In the genomic region with DNA sequence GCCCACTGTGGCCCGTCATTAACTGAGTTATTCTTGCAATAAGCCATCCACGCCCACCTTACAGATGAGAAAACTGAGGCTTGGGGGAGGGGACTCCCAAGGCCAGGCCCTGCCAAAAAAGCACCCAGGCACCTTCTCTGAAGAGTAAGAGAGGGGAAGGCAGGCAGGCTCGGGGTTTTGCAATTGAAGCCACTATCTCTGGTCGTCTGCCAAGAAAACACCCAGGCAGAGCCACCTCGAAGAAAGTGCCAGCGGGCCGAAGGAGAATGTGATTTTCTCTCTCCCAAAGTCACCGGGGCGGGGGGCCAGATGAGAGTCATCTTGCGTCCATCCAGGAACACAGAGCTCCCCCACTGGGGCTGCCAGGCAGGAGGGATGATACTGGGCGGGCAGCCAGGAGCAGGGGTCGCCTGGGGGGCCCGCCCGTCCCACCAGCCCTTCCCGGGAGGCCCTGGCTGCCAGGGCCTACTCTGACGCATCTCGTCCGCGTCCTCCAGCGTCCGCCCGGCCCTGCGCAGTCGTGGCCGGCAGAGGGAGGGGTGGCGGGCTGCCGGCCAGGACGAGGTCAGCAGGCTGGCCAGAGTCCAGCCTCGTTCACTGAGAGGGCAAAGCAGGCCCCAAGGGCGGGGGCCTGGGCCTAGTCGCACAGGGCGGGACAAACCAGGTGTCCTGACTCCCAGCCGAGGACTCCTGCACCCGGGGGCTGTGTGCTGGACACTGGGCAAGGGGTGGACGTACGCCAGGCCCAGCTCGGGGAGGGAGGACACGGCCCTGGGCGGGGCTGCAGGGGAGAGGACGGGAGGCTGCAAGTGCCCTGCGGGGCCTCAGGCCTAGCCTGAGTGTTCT, we compare ENCODE assay signal across 8 cellular contexts.
DNase-seq lines count a peak whose midpoint lies in the region; ATAC-seq and TF ChIP-seq lines count a peak whose summit lies in the region.

No MANE protein-coding gene starts in this region.

- no peaks in the 10 kb centered on the region for H3K27me3 ChIP-seq in SK-N-SH (ENCODE audit: insufficient read depth)
- H3K27me3 ChIP-seq in gastroesophageal sphincter, result no peaks in the 10 kb centered on the region
- H3K27me3 ChIP-seq in endodermal cell (ENCODE audit: control insufficient read depth, insufficient read depth, low read length, poor library complexity, severe bottlenecking), result no peaks in the 10 kb centered on the region

- TF ChIP-seq POLR2A in gastroesophageal sphincter (IDR thresholded peaks at IDR 0.05), result no peak

- 1% methylated on average over 13 of the region's 41 CpGs for WGBS in SK-N-SH (ENCODE audit: low lambda C conversion rate)
- WGBS in gastroesophageal sphincter (ENCODE audit: low coverage in 1 of 2), 2 donors, result 34% methylated on average over 8 of the region's 41 CpGs; no CpG with 5 or more reads in 1 of the 2 donors
- WGBS in endodermal cell (ENCODE audit: insufficient coverage in 1 of 2, insufficient read length in 1 of 2), 2 experiments, result 95 to 98% methylated on average over 19 to 41 of the region's 41 CpGs

- peak; percentile 73 for DNase-seq in AG09309 (ENCODE audit: low read depth)
- peak; percentile 96 for DNase-seq in SK-N-SH
- DNase-seq in osteocyte (ENCODE audit: extremely low spot score, unreplicated experiment), result peak; percentile 93
- no peak for DNase-seq in endodermal cell
- no peak for DNase-seq in stimulated activated CD4-positive, alpha-beta T cell treated with anti-CD3 and anti-CD28 coated beads, Interleukin-4, amount 100 ng/mL, for 24 hours
- no peak for DNase-seq in NCI-H2227 treated with DMSO at 0.1 percent for 48 hours (lab: John Stamatoyannopoulos, UW)

- TF ChIP-seq EP300 in SK-N-SH (IDR thresholded peaks at IDR 0.05; ENCODE audit: borderline replicate concordance in 1 of 2, low read depth in 1 of 2, low read length in 1 of 2), result peak; percentile 76 to 79
- peak; percentile 54 for TF ChIP-seq EP300 in gastroesophageal sphincter (IDR thresholded peaks at IDR 0.05)

- H4K20me1 ChIP-seq in SK-N-SH (ENCODE audit: insufficient read depth), result peaks cover 57% of the 10 kb centered on the region

- H3K4me2 ChIP-seq in SK-N-SH, result peak overlapping the region; percentile 60; the same call in 1 of the 2 replicates

- H3K9ac ChIP-seq in SK-N-SH (peak overlapping the region; percentile 66), endodermal cell (ENCODE audit: extremely low read depth, low read length, poor library complexity, severe bottlenecking) (no peak overlapping the region)

- H3K4me3 ChIP-seq in AG09309 (ENCODE audit: control insufficient read depth, low read depth, low read length) (no peak overlapping the region), SK-N-SH (ENCODE audit: low read depth in 2 of 2, low read length in 1 of 2) (no peak overlapping the region), gastroesophageal sphincter (peak overlapping the region in 1 of 2 donors; percentile 30), endodermal cell (ENCODE audit: low read length) (no peak overlapping the region)

- H3K9me3 Mint-ChIP-seq in osteocyte (ENCODE audit: unreplicated experiment), result no peaks in the 10 kb centered on the region
- no peaks in the 10 kb centered on the region for H3K9me3 Mint-ChIP-seq in endodermal cell

- CTCF ChIA-PET in SK-N-SH (lab: Yijun Ruan, JAX), result interaction anchor here (0.5 to 4.1 kb wide), 17 partner anchors 9 to 672 kb away, joined by 3 to 16 read pairs (median 4); no protein-coding TSS in a partner anchor

- TF ChIP-seq CTCF in AG09309 (IDR thresholded peaks at IDR 0.05; ENCODE audit: control insufficient read depth, insufficient read depth, low read depth, low read length, missing control alignments) (peak; percentile 55), SK-N-SH (IDR thresholded peaks at IDR 0.05) (peak; percentile 32), gastroesophageal sphincter (IDR thresholded peaks at IDR 0.05) (peak in 3 of 4 experiments; percentile 53 to 84 (median 75)), osteocyte (IDR thresholded peaks at IDR 0.05) (peak; percentile 43), endodermal cell (conservative IDR thresholded peaks at IDR 0.05) (no peak)

- no peak overlapping the region for H3K4me3 Mint-ChIP-seq in osteocyte (ENCODE audit: unreplicated experiment)
- no peak overlapping the region for H3K4me3 Mint-ChIP-seq in endodermal cell

- H3K36me3 ChIP-seq in SK-N-SH (replicated peaks in 1 of 2; ENCODE audit: control insufficient read depth in 1 of 2, insufficient read depth in 2 of 2, low read length in 1 of 2) (peaks cover 33 to 48% of the 10 kb centered on the region in 2 experiments), gastroesophageal sphincter (peaks cover 0 to 65% of the 10 kb centered on the region in 2 donors), endodermal cell (ENCODE audit: control insufficient read depth, insufficient read depth, low read length) (peaks cover 7% of the 10 kb centered on the region)

- H3K27ac Mint-ChIP-seq in osteocyte (ENCODE audit: unreplicated experiment) (peak overlapping the region; percentile 83), endodermal cell (no peak overlapping the region)

- H3K9me3 ChIP-seq in SK-N-SH (no peaks in the 10 kb centered on the region), gastroesophageal sphincter (no peaks in the 10 kb centered on the region), endodermal cell (ENCODE audit: control insufficient read depth, low read length) (no peaks in the 10 kb centered on the region)

- peak; percentile 21 for TF ChIP-seq RAD21 in SK-N-SH (IDR thresholded peaks at IDR 0.05; ENCODE audit: low read length)

- H3K36me3 Mint-ChIP-seq in osteocyte (ENCODE audit: unreplicated experiment) (peaks cover 9% of the 10 kb centered on the region), endodermal cell (ENCODE audit: low read depth) (peaks cover 20% of the 10 kb centered on the region)

- peaks cover 30% of the 10 kb centered on the region for H3F3A ChIP-seq in SK-N-SH (replicated peaks; ENCODE audit: insufficient read depth)

- POLR2A ChIA-PET in SK-N-SH (lab: Yijun Ruan, JAX), result interaction anchor here (0.6 to 1.4 kb wide), 6 partner anchors 9 to 52 kb away, joined by 3 to 7 read pairs (median 3); no protein-coding TSS in a partner anchor

- H2AFZ ChIP-seq in SK-N-SH (ENCODE audit: low read depth), result no peak overlapping the region

- H3K4me1 ChIP-seq in SK-N-SH (ENCODE audit: control insufficient read depth in 1 of 2, insufficient read depth in 2 of 2, low read depth in 1 of 2, low read length in 1 of 2) (peaks cover 18 to 70% of the 10 kb centered on the region in 2 experiments; a peak in 3 of 4 replicates), gastroesophageal sphincter (peaks cover 0 to 85% (median 39%) of the 10 kb centered on the region in 3 donors), endodermal cell (ENCODE audit: control insufficient read depth, insufficient read depth, low read length) (no peaks in the 10 kb centered on the region)

- no peaks in the 10 kb centered on the region for H3K9me2 ChIP-seq in SK-N-SH

- peaks cover 83% of the 10 kb centered on the region for H3K79me2 ChIP-seq in SK-N-SH (ENCODE audit: insufficient read depth)

- H3K4me1 Mint-ChIP-seq in osteocyte (ENCODE audit: unreplicated experiment), result peaks cover 36% of the 10 kb centered on the region
- no peaks in the 10 kb centered on the region for H3K4me1 Mint-ChIP-seq in endodermal cell

- H3K27ac ChIP-seq in SK-N-SH (ENCODE audit: low read depth in 2 of 2, low read length in 1 of 2), result peak overlapping the region; percentile 89 to 97
- H3K27ac ChIP-seq in gastroesophageal sphincter, result peak overlapping the region; percentile 72 to 96 (median 95)
- H3K27ac ChIP-seq in endodermal cell (ENCODE audit: low read depth, low read length), result no peak overlapping the region

- H3K27me3 Mint-ChIP-seq in osteocyte (ENCODE audit: unreplicated experiment), result no peaks in the 10 kb centered on the region
- no peaks in the 10 kb centered on the region for H3K27me3 Mint-ChIP-seq in endodermal cell (ENCODE audit: insufficient read depth)

- ATAC-seq in gastroesophageal sphincter (peak; percentile 93), GM19397 (IDR thresholded peaks at IDR 0.05; ENCODE audit: unreplicated experiment) (no peak)

TF ChIP-seq in SK-N-SH, 30 proteins besides CTCF, POLR2A, EP300 and RAD21 (continues in another document):
- TF ChIP-seq EZH2phosphoT487 (IDR thresholded peaks at IDR 0.05; ENCODE audit: borderline replicate concordance, low read depth) (no peak), FOXM1 (IDR thresholded peaks at IDR 0.05; ENCODE audit: low read depth) (peak; percentile 58; the same call in 1 of the 2 replicates), NRF1 (IDR thresholded peaks at IDR 0.05; ENCODE audit: low read depth, low read length) (peak; percentile 80), GABPA (IDR thresholded peaks at IDR 0.05; ENCODE audit: low read depth) (0 out of 2 replicates have a peak, but pooled peaks have one; percentile 8), RXRA (IDR thresholded peaks at IDR 0.05; ENCODE audit: borderline replicate concordance, low read depth) (peak; percentile 95), ZBTB33 (IDR thresholded peaks at IDR 0.05; ENCODE audit: borderline replicate concordance, low read depth) (peak; percentile 65; the same call in 1 of the 2 replicates), YY1 (IDR thresholded peaks at IDR 0.05; ENCODE audit: low read depth) (no peak), TCF12 (IDR thresholded peaks at IDR 0.05) (peak; percentile 61), ELF1 (IDR thresholded peaks at IDR 0.05) (no peak)
- TF ChIP-seq, protein P1, sequence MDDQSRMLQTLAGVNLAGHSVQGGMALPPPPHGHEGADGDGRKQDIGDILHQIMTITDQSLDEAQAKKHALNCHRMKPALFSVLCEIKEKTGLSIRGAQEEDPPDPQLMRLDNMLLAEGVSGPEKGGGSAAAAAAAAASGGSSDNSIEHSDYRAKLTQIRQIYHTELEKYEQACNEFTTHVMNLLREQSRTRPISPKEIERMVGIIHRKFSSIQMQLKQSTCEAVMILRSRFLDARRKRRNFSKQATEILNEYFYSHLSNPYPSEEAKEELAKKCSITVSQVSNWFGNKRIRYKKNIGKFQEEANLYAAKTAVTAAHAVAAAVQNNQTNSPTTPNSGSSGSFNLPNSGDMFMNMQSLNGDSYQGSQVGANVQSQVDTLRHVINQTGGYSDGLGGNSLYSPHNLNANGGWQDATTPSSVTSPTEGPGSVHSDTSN (IDR thresholded peaks at IDR 0.05), result peak; percentile 52

Comparison
In these comparisons a context has a peak if more than half of its experiments do, and no peak if none do; other contexts are left out.
1. DNase-seq: peak in AG09309 (single experiment), SK-N-SH (single experiment) and osteocyte (single experiment); none in endodermal cell (single experiment), stimulated activated CD4-positive, alpha-beta T cell treated with anti-CD3 and anti-CD28 coated beads, Interleukin-4, amount 100 ng/mL, for 24 hours (single experiment) and NCI-H2227 treated with DMSO at 0.1 percent for 48 hours (single experiment).